In the genomic region with DNA sequence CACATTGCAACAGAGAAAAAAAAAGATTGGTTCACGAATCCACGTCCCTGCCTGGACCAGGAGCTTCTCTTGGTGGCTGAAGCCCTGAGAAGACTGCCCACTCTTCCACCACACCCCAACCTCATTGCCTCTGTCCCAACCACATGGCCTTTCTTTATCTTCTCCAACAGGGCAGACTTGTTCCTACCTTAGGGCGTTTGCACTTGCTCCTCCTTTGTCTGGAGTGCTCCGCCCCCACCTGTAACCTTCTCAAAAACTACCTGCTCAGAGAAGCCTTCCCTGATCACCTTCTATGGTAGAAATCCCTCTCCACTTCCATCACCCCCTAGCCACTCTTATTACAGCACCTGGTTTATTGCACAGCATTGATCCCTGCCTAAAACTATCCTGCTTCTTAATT, we compare ENCODE assay signal across 29 cellular contexts.
A peak's percentile ranks its signal among the peaks of the same experiment; 100 is the strongest.
DNase-seq lines count a peak whose midpoint lies in the region; ATAC-seq and TF ChIP-seq lines count a peak whose summit lies in the region.
"Had no signal": no experiment of that assay in that cellular context is flagged by ENCODE, and none has a peak within 500 bp of the region (broad histone marks: within the 10 kb centered on the region; RNA-seq: fewer than 3 reads in every experiment).

No MANE protein-coding gene starts in this region.

- H4K20me1 ChIP-seq in BLaER1 treated with 17β-estradiol and CSF1 and Interleukin-3, amounts not matched to agents 10 nM and 100 nM = no peaks in the 10 kb centered on the region
- H4K20me1 ChIP-seq in neural progenitor cell (ENCODE audit: low read depth) (no peaks in the 10 kb centered on the region), PC-3 (ENCODE audit: low read length) (no peaks in the 10 kb centered on the region)

- intact Hi-C loops in PC-3 (cut with micrococcal nuclease) = no loop called here

- no peak overlapping the region for H3K4me3 ChIP-seq in BLaER1 treated with 17β-estradiol and CSF1 and Interleukin-3, amounts not matched to agents 10 nM and 100 nM
- H3K4me3 ChIP-seq in neural progenitor cell = no peak overlapping the region
- no peak overlapping the region for H3K4me3 ChIP-seq in PC-3 (ENCODE audit: low read length)
- H3K4me3 ChIP-seq: cardiac muscle cell, left lung, prostate gland, transverse colon had no signal

- no peaks in the 10 kb centered on the region for H3K27me3 Mint-ChIP-seq in T-helper 2 cell treated with Interferon-gamma antibody and Interleukin-4, amounts not matched to agents 5 μg/mL and 100 μg/mL, for 36 hours (ENCODE audit: low read depth)
- no peaks in the 10 kb centered on the region for H3K27me3 Mint-ChIP-seq in chondrocyte (ENCODE audit: low read depth)
- peaks cover 3% of the 10 kb centered on the region for H3K27me3 Mint-ChIP-seq in neural progenitor cell (ENCODE audit: insufficient read depth, low read depth)

- peak overlapping the region in 7 of 11 experiments; percentile 69 to 88 (median 80); a peak in 13 of 22 replicates for H3K27ac ChIP-seq in BLaER1 treated with 17β-estradiol and CSF1 and Interleukin-3, amounts not matched to agents 10 nM and 100 nM
- no peak overlapping the region for H3K27ac ChIP-seq in neural progenitor cell
- H3K27ac ChIP-seq in PC-3 (ENCODE audit: low read length) = no peak overlapping the region
- H3K27ac ChIP-seq: cardiac muscle cell, left lung, prostate gland, transverse colon had no signal

- peak overlapping the region; percentile 7 for H3K4me3 Mint-ChIP-seq in T-helper 2 cell treated with Interferon-gamma antibody and Interleukin-4, amounts not matched to agents 5 μg/mL and 100 μg/mL, for 36 hours
- no peak overlapping the region for H3K4me3 Mint-ChIP-seq in chondrocyte (ENCODE audit: unreplicated experiment)
- no peak overlapping the region for H3K4me3 Mint-ChIP-seq in neural progenitor cell
- H3K4me3 Mint-ChIP-seq: activated naive CD4-positive, alpha-beta T cell treated with anti-CD3 and anti-CD28 coated beads, Interleukin-2, amount 50 U/mL, for 24 hours; CD4-positive, CD25-positive, alpha-beta regulatory T cell; HFFc6; T-cell had no signal

- peak overlapping the region in 6 of 11 experiments; percentile 64 to 80 (median 76); a peak in 9 of 22 replicates for H3K9ac ChIP-seq in BLaER1 treated with 17β-estradiol and CSF1 and Interleukin-3, amounts not matched to agents 10 nM and 100 nM
- H3K9ac ChIP-seq in neural progenitor cell (no peak overlapping the region), PC-3 (ENCODE audit: low read length) (no peak overlapping the region)

- no peak for DNase-seq in T-helper 2 cell treated with Interferon-gamma antibody and Interleukin-4, amounts not matched to agents 5 μg/mL and 100 μg/mL, for 36 hours (ENCODE audit: low spot score)
- DNase-seq in T-helper 2 cell = no peak
- DNase-seq in chondrocyte (ENCODE audit: low spot score) = no peak
- no peak for DNase-seq in neural progenitor cell (ENCODE audit: low spot score)
- no peak for DNase-seq in PC-3
- no peak for DNase-seq in NCI-H128 (lab: John Stamatoyannopoulos, UW; ENCODE audit: unreplicated experiment)
- no peak for DNase-seq in SHP77 treated with DMSO at 0.1 percent for 48 hours (lab: John Stamatoyannopoulos, UW)
- DNase-seq: 8988T; Calu3; CD4-positive, CD25-positive, alpha-beta regulatory T cell; cortex of kidney; DMS79; GDM1; HFFc6; islet precursor cell; left lung; NCI-H1048; NCI-H187; NCI-H510A treated with DMSO at 0.1 percent for 48 hours; RPMI8226; T-cell; transverse colon had no signal

- ATAC-seq in PC-3 = no peak
- ATAC-seq: activated CD4-positive, CD25-positive, alpha-beta regulatory T cell treated with anti-CD3 and anti-CD28 coated beads, Interleukin-2, amount 50 U/mL, for 24 hours; left lung; sciatic nerve; T-cell had no signal

- H3F3A ChIP-seq in neural progenitor cell (ENCODE audit: low read depth) (no peaks in the 10 kb centered on the region), PC-3 (ENCODE audit: low read length, unreplicated experiment) (no peaks in the 10 kb centered on the region)

- H3K36me3 Mint-ChIP-seq in T-helper 2 cell treated with Interferon-gamma antibody and Interleukin-4, amounts not matched to agents 5 μg/mL and 100 μg/mL, for 36 hours (ENCODE audit: low read depth) = no peaks in the 10 kb centered on the region
- H3K36me3 Mint-ChIP-seq in chondrocyte (ENCODE audit: low read depth) (peaks cover 52% of the 10 kb centered on the region), neural progenitor cell (no peaks in the 10 kb centered on the region)
- H3K36me3 Mint-ChIP-seq: activated naive CD4-positive, alpha-beta T cell treated with anti-CD3 and anti-CD28 coated beads, Interleukin-2, amount 50 U/mL, for 24 hours; CD4-positive, CD25-positive, alpha-beta regulatory T cell; IgD-negative memory B cell; T-cell had no signal

- CTCF ChIA-PET in PC-3 (lab: Charles Lee) = no interaction called here

- no peaks in the 10 kb centered on the region for H3K27me3 ChIP-seq in BLaER1 treated with 17β-estradiol and CSF1 and Interleukin-3, amounts not matched to agents 10 nM and 100 nM
- H3K27me3 ChIP-seq in neural progenitor cell (no peaks in the 10 kb centered on the region), PC-3 (ENCODE audit: low read length) (no peaks in the 10 kb centered on the region)
- H3K27me3 ChIP-seq: cardiac muscle cell, left lung, transverse colon had no signal

- H3K4me2 ChIP-seq in BLaER1 treated with 17β-estradiol and CSF1 and Interleukin-3, amounts not matched to agents 10 nM and 100 nM = peak overlapping the region in 10 of 11 experiments; percentile 80 to 98 (median 90); a peak in 19 of 22 replicates
- H3K4me2 ChIP-seq in neural progenitor cell = no peak overlapping the region
- H3K4me2 ChIP-seq in PC-3 (ENCODE audit: low read length) = no peak overlapping the region

- no peak for TF ChIP-seq CTCF in chondrocyte (IDR thresholded peaks at IDR 0.05)
- no peak for TF ChIP-seq CTCF in neural progenitor cell (IDR thresholded peaks at IDR 0.05)
- TF ChIP-seq CTCF in PC-3 (conservative IDR thresholded peaks at IDR 0.05; ENCODE audit: low read depth, low read length) = no peak

- no TSS peak for BruUV-seq in PC-3 (replicated peaks; lab: Mats Ljungman, UMichigan)

- H3K4me1 ChIP-seq in BLaER1 treated with 17β-estradiol and CSF1 and Interleukin-3, amounts not matched to agents 10 nM and 100 nM = peaks cover 59 to 93% (median 87%) of the 10 kb centered on the region in 10 experiments
- H3K4me1 ChIP-seq in neural progenitor cell = peaks cover under 1% of the 10 kb centered on the region
- H3K4me1 ChIP-seq in PC-3 (ENCODE audit: insufficient read depth, low read length) = no peaks in the 10 kb centered on the region
- H3K4me1 ChIP-seq: prostate gland had no signal

- no peaks in the 10 kb centered on the region for H3K9me3 ChIP-seq in BLaER1 treated with 17β-estradiol and CSF1 and Interleukin-3, amounts not matched to agents 10 nM and 100 nM (replicated peaks in 1 of 11)
- H3K9me3 ChIP-seq in neural progenitor cell (ENCODE audit: low read depth) (no peaks in the 10 kb centered on the region), PC-3 (ENCODE audit: low read length) (no peaks in the 10 kb centered on the region)
- H3K9me3 ChIP-seq: left lung, prostate gland, transverse colon had no signal

- peak overlapping the region; percentile 7 for H3K27ac Mint-ChIP-seq in T-helper 2 cell treated with Interferon-gamma antibody and Interleukin-4, amounts not matched to agents 5 μg/mL and 100 μg/mL, for 36 hours
- H3K27ac Mint-ChIP-seq in chondrocyte (ENCODE audit: unreplicated experiment) (peak overlapping the region; percentile 95), neural progenitor cell (peak overlapping the region; percentile 20)
- H3K27ac Mint-ChIP-seq: activated naive CD4-positive, alpha-beta T cell treated with anti-CD3 and anti-CD28 coated beads, Interleukin-2, amount 50 U/mL, for 24 hours; HFFc6; IgD-negative memory B cell; T-cell had no signal

- no peak overlapping the region for H2AFZ ChIP-seq in neural progenitor cell (replicated peaks)
- no peak overlapping the region for H2AFZ ChIP-seq in PC-3 (ENCODE audit: low read length)

- no peaks in the 10 kb centered on the region for H3K9me3 Mint-ChIP-seq in T-helper 2 cell treated with Interferon-gamma antibody and Interleukin-4, amounts not matched to agents 5 μg/mL and 100 μg/mL, for 36 hours
- H3K9me3 Mint-ChIP-seq in chondrocyte (ENCODE audit: low read depth) (no peaks in the 10 kb centered on the region), neural progenitor cell (no peaks in the 10 kb centered on the region)
- H3K9me3 Mint-ChIP-seq: activated naive CD4-positive, alpha-beta T cell treated with anti-CD3 and anti-CD28 coated beads, Interleukin-2, amount 50 U/mL, for 24 hours; HFFc6; IgD-negative memory B cell; T-cell had no signal

- H3K79me2 ChIP-seq in neural progenitor cell (ENCODE audit: low read depth) (no peaks in the 10 kb centered on the region), PC-3 (ENCODE audit: low read length) (no peaks in the 10 kb centered on the region)

- POLR2A ChIA-PET in PC-3 (lab: Charles Lee; ENCODE audit: unreplicated experiment) = no interaction called here

- H3K36me3 ChIP-seq in BLaER1 treated with 17β-estradiol and CSF1 and Interleukin-3, amounts not matched to agents 10 nM and 100 nM = no peaks in the 10 kb centered on the region
- H3K36me3 ChIP-seq in neural progenitor cell (no peaks in the 10 kb centered on the region), PC-3 (ENCODE audit: low read depth, low read length) (no peaks in the 10 kb centered on the region)
- H3K36me3 ChIP-seq: cardiac muscle cell, left lung, prostate gland, transverse colon had no signal

- peaks cover 17% of the 10 kb centered on the region for H3K4me1 Mint-ChIP-seq in T-helper 2 cell treated with Interferon-gamma antibody and Interleukin-4, amounts not matched to agents 5 μg/mL and 100 μg/mL, for 36 hours (ENCODE audit: low read depth)
- H3K4me1 Mint-ChIP-seq in chondrocyte (ENCODE audit: low read depth) (peaks cover 71% of the 10 kb centered on the region), neural progenitor cell (no peaks in the 10 kb centered on the region)
- H3K4me1 Mint-ChIP-seq: activated naive CD4-positive, alpha-beta T cell treated with anti-CD3 and anti-CD28 coated beads, Interleukin-2, amount 50 U/mL, for 24 hours; CD4-positive, CD25-positive, alpha-beta regulatory T cell; IgD-negative memory B cell had no signal

- H3K9me2 ChIP-seq in PC-3 (replicated peaks; ENCODE audit: low read length) = no peaks in the 10 kb centered on the region

Comparison
In these comparisons a context has a peak if more than half of its experiments do, and no peak if none do; other contexts are left out.
1. H3K27ac Mint-ChIP-seq: peak in every context shown above with its lines; median percentile 95 in chondrocyte; 20 in neural progenitor cell; 7 in T-helper 2 cell treated with Interferon-gamma antibody and Interleukin-4, amounts not matched to agents 5 μg/mL and 100 μg/mL, for 36 hours.
2. H3K27ac ChIP-seq: peak in BLaER1 treated with 17β-estradiol and CSF1 and Interleukin-3, amounts not matched to agents 10 nM and 100 nM (7 of 11); none in neural progenitor cell (single experiment) and PC-3 (single experiment).
3. H3K4me2 ChIP-seq: peak in BLaER1 treated with 17β-estradiol and CSF1 and Interleukin-3, amounts not matched to agents 10 nM and 100 nM (10 of 11); none in neural progenitor cell (single experiment) and PC-3 (single experiment).
4. H3K9ac ChIP-seq: peak in BLaER1 treated with 17β-estradiol and CSF1 and Interleukin-3, amounts not matched to agents 10 nM and 100 nM (6 of 11); none in neural progenitor cell (single experiment) and PC-3 (single experiment).